25 cellular contexts compared by ENCODE assay signal in genomic region chr12:115320967-115321366, GRCh38.
DNase-seq lines count a peak whose midpoint lies in the region; ATAC-seq and TF ChIP-seq lines count a peak whose summit lies in the region.
"Had no signal": no experiment of that assay in that cellular context is flagged by ENCODE, and none has a peak within 500 bp of the region (broad histone marks: within the 10 kb centered on the region; RNA-seq: fewer than 3 reads in every experiment).

No MANE protein-coding gene starts in this region.

- no peak overlapping the region for H3K4me3 ChIP-seq in gastroesophageal sphincter
- H3K4me3 ChIP-seq in osteoblast (ENCODE audit: insufficient read depth, low read length): no peak overlapping the region
- no peak overlapping the region for H3K4me3 ChIP-seq in colonic mucosa
- H3K4me3 ChIP-seq: dorsolateral prefrontal cortex, GM23248, stomach, upper lobe of left lung had no signal

- H3K36me3 ChIP-seq in gastroesophageal sphincter: no peaks in the 10 kb centered on the region
- H3K36me3 ChIP-seq in osteoblast (ENCODE audit: insufficient read depth, low read length): no peaks in the 10 kb centered on the region
- H3K36me3 ChIP-seq in colonic mucosa: no peaks in the 10 kb centered on the region
- H3K36me3 ChIP-seq: stomach, upper lobe of left lung had no signal

- no peak overlapping the region for H2AFZ ChIP-seq in osteoblast (ENCODE audit: low read length)
- H2AFZ ChIP-seq: GM23248 had no signal

- no peak for TF ChIP-seq POLR2A in gastroesophageal sphincter (IDR thresholded peaks at IDR 0.05)

- H4K20me1 ChIP-seq in osteoblast (ENCODE audit: insufficient read depth, low read length): no peaks in the 10 kb centered on the region

- ATAC-seq in gastroesophageal sphincter (peak; percentile 25), GM19397 (IDR thresholded peaks at IDR 0.05; ENCODE audit: unreplicated experiment) (no peak)
- ATAC-seq: activated T-cell treated with anti-CD3 and anti-CD28 coated beads, Interleukin-2, amount 50 U/mL, for 4 hours; HepG2 had no signal

- H3K4me1 ChIP-seq in gastroesophageal sphincter: peaks cover 0 to 10% (median 0%) of the 10 kb centered on the region in 3 donors
- H3K4me1 ChIP-seq in osteoblast (ENCODE audit: insufficient read depth, low read length): no peaks in the 10 kb centered on the region
- no peaks in the 10 kb centered on the region for H3K4me1 ChIP-seq in colonic mucosa

- no peak for TF ChIP-seq EP300 in gastroesophageal sphincter (IDR thresholded peaks at IDR 0.05)

- H3K9me3 ChIP-seq in gastroesophageal sphincter: no peaks in the 10 kb centered on the region
- no peaks in the 10 kb centered on the region for H3K9me3 ChIP-seq in osteoblast (ENCODE audit: low read depth, low read length)
- H3K9me3 ChIP-seq in colonic mucosa: no peaks in the 10 kb centered on the region
- H3K9me3 ChIP-seq: stomach, upper lobe of left lung had no signal

- peak; percentile 83 for DNase-seq in COLO829 (ENCODE audit: low spot score)
- peak; percentile 82 for DNase-seq in SK-N-DZ (ENCODE audit: low spot score)
- DNase-seq in osteoblast (ENCODE audit: insufficient read length, low spot score, missing footprints): peak; percentile 13
- DNase-seq in cerebellar nuclear complex (lab: John Stamatoyannopoulos, UW): no peak
- DNase-seq in colonic mucosa: no peak
- no peak for DNase-seq in DMS114 treated with DMSO at 0.1 percent for 48 hours (lab: John Stamatoyannopoulos, UW; ENCODE audit: unreplicated experiment)
- DNase-seq: ACHN; activated CD4-positive, alpha-beta T cell treated with anti-CD3 and anti-CD28 coated beads for 1 hour; activated CD8-positive, alpha-beta memory T cell treated with anti-CD3 and anti-CD28 coated beads for 24 hours; activated naive CD4-positive, alpha-beta T cell treated with anti-CD3 and anti-CD28 coated beads for 36 hours; activated T-cell treated with anti-CD3 and anti-CD28 coated beads, Interleukin-2, amount 50 U/mL, for 4 hours; anterior cingulate cortex; C1 segment of cervical spinal cord; central memory CD4-positive, alpha-beta T cell; dorsolateral prefrontal cortex; EL; foreskin fibroblast; GM23248; NCI-H510A treated with DMSO at 0.1 percent for 48 hours; stomach; upper lobe of left lung had no signal

- 51 to 63% methylated on average over 2 to 8 of the region's 8 CpGs for WGBS in gastroesophageal sphincter (ENCODE audit: low coverage in 1 of 2), 2 donors

- H3K9ac ChIP-seq in colonic mucosa (ENCODE audit: low read depth in 2 of 2, low read length in 2 of 2): no peak overlapping the region
- H3K9ac ChIP-seq: GM23248 had no signal

- intact Hi-C loops in colonic mucosa (cut with DNase I): no loop called here

- TF ChIP-seq CTCF in gastroesophageal sphincter (IDR thresholded peaks at IDR 0.05) (no peak), osteoblast (IDR thresholded peaks at IDR 0.05; ENCODE audit: extremely low read depth, low read depth, low read length) (no peak), colonic mucosa (IDR thresholded peaks at IDR 0.05) (no peak)

- H3K27ac ChIP-seq in gastroesophageal sphincter (no peak overlapping the region), osteoblast (ENCODE audit: low read depth, low read length) (no peak overlapping the region), colonic mucosa (no peak overlapping the region)
- H3K27ac ChIP-seq: dorsolateral prefrontal cortex, HL-60, stomach, upper lobe of left lung had no signal

- H3K4me2 ChIP-seq in osteoblast (ENCODE audit: insufficient read depth, low read length): no peak overlapping the region

- H3K27me3 ChIP-seq in gastroesophageal sphincter (no peaks in the 10 kb centered on the region), osteoblast (ENCODE audit: insufficient read depth, low read length) (no peaks in the 10 kb centered on the region), colonic mucosa (no peaks in the 10 kb centered on the region)
- H3K27me3 ChIP-seq: stomach, upper lobe of left lung had no signal

- H3K79me2 ChIP-seq in osteoblast (ENCODE audit: insufficient read depth, low read length): no peaks in the 10 kb centered on the region

Comparison
In these comparisons a context has a peak if more than half of its experiments do, and no peak if none do; other contexts are left out.
1. DNase-seq: peak in COLO829 (single experiment), SK-N-DZ (single experiment) and osteoblast (single experiment); none in cerebellar nuclear complex (0 of 2), colonic mucosa (single experiment) and DMS114 treated with DMSO at 0.1 percent for 48 hours (single experiment).